In genomic region chr9:97633859-97634485, GRCh38 we compare ENCODE assay signal across 8 cellular contexts.
DNase-seq lines count a peak whose midpoint lies in the region; ATAC-seq and TF ChIP-seq lines count a peak whose summit lies in the region.

No MANE protein-coding gene starts in this region.

- no peaks in the 10 kb centered on the region for H3K27me3 Mint-ChIP-seq in nephron progenitor cell (ENCODE audit: low read depth, poor library complexity)

- H3K4me3 ChIP-seq in BLaER1 = peak overlapping the region; percentile 99
- H3K4me3 ChIP-seq in RWPE2 (ENCODE audit: severe bottlenecking) = peak overlapping the region; percentile 90

- peaks cover 52% of the 10 kb centered on the region for H3K4me1 ChIP-seq in BLaER1
- H3K4me1 ChIP-seq in RWPE2 (ENCODE audit: insufficient read depth, poor library complexity, severe bottlenecking) = peaks cover 17% of the 10 kb centered on the region

- H3K4me2 ChIP-seq in BLaER1 = peak overlapping the region; percentile 88

- H3K27ac Mint-ChIP-seq in nephron progenitor cell = peak overlapping the region; percentile 100

- H3K27ac ChIP-seq in BLaER1 = peak overlapping the region; percentile 95
- H3K27ac ChIP-seq in RWPE2 (ENCODE audit: poor library complexity, severe bottlenecking) = peak overlapping the region; percentile 91
- H3K27ac ChIP-seq in epithelial cell of prostate = peak overlapping the region; percentile 99

- no peaks in the 10 kb centered on the region for H3K9me3 ChIP-seq in BLaER1
- no peaks in the 10 kb centered on the region for H3K9me3 ChIP-seq in RWPE2 (ENCODE audit: severe bottlenecking)

- H3K4me3 Mint-ChIP-seq in nephron progenitor cell = peak overlapping the region; percentile 92

- H3K36me3 Mint-ChIP-seq in nephron progenitor cell (ENCODE audit: low read depth) = no peaks in the 10 kb centered on the region

- H3K9me3 Mint-ChIP-seq in nephron progenitor cell = no peaks in the 10 kb centered on the region

- H3K36me3 ChIP-seq in BLaER1 (peaks cover 12% of the 10 kb centered on the region; the same call in 1 of the 2 replicates), RWPE2 (ENCODE audit: low read depth) (peaks cover 30% of the 10 kb centered on the region)

- ATAC-seq in GM21737 (IDR thresholded peaks at IDR 0.05; ENCODE audit: unreplicated experiment) (peak; percentile 0), RWPE2 (ENCODE audit: low read depth) (peak; percentile 4)

- peak overlapping the region; percentile 97 for H3K9ac ChIP-seq in BLaER1

- TF ChIP-seq CTCF in RWPE2 (IDR thresholded peaks at IDR 0.05; ENCODE audit: poor library complexity, severe bottlenecking) = no peak
- TF ChIP-seq CTCF in nephron progenitor cell (IDR thresholded peaks at IDR 0.05) = no peak

- H3K27me3 ChIP-seq in BLaER1 = no peaks in the 10 kb centered on the region
- no peaks in the 10 kb centered on the region for H3K27me3 ChIP-seq in RWPE2 (ENCODE audit: insufficient read depth, poor library complexity, severe bottlenecking)

- peaks cover 64% of the 10 kb centered on the region for H4K20me1 ChIP-seq in BLaER1

- H3K4me1 Mint-ChIP-seq in nephron progenitor cell = peaks cover 58% of the 10 kb centered on the region

- DNase-seq in RWPE2 (ENCODE audit: low spot score) (no peak), epithelial cell of prostate (ENCODE audit: low read depth, low spot score) (no peak), nephron progenitor cell (no peak), NCI-H345 (lab: John Stamatoyannopoulos, UW) (no peak), NCI-H2196 treated with DMSO at 0.1 percent for 48 hours (lab: John Stamatoyannopoulos, UW; ENCODE audit: unreplicated experiment) (no peak), AG08395 (ENCODE audit: low spot score) (no peak)
